In the genomic region with DNA sequence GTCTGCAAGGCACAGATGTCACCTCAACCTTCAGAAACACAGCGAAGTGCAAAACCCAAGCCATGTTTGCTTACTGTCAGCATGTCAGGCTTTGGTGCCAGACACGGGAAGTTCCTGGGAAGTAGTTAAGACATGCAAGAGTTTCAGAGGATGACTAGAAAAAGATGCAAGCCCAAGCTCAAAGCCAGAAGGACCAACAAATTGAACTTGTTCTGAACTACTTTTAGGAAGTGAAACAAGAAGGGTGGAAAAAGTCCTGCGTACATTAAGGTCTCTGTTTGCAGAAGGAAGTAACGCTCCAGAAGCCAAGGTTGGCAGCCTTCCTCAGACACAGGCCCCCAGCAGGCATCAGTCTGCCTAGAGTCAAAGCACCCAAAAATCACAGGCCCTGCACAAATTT, we compare ENCODE assay signal across 10 cellular contexts. TPM values are rescaled to one million over a fixed set of nuclear protein-coding genes. Genes with fewer than 3 reads are reported as not detected.
A peak's percentile ranks its signal among the peaks of the same experiment; 100 is the strongest.
DNase-seq lines count a peak whose midpoint lies in the region; ATAC-seq, FAIRE-seq and TF ChIP-seq lines count a peak whose summit lies in the region.
"Had no signal": no experiment of that assay in that cellular context is flagged by ENCODE, and none has a peak within 500 bp of the region (broad histone marks: within the 10 kb centered on the region; RNA-seq: fewer than 3 reads in every experiment).

No MANE protein-coding gene starts in this region.

- no peak overlapping the region for H2AFZ ChIP-seq in neuronal stem cell (ENCODE audit: low read length)

- H3K4me1 Mint-ChIP-seq in immature natural killer cell = peaks cover 45 to 66% of the 10 kb centered on the region in 2 donors

- no peak overlapping the region for H2AK5ac ChIP-seq in neuronal stem cell (ENCODE audit: low read depth, low read length)

- H3K4me3 Mint-ChIP-seq in immature natural killer cell = peak overlapping the region in 1 of 5 donors; percentile 25

- no peak overlapping the region for H2BK5ac ChIP-seq in neuronal stem cell (ENCODE audit: low read length)

- no peak overlapping the region for H2BK120ac ChIP-seq in neuronal stem cell (ENCODE audit: low read depth, low read length)

- H3K9ac ChIP-seq in neuronal stem cell (ENCODE audit: low read depth, low read length, poor library complexity) = no peak overlapping the region

- no peaks in the 10 kb centered on the region for H3K27me3 ChIP-seq in neuronal stem cell (ENCODE audit: control insufficient read depth in 3 of 3, insufficient read depth in 3 of 3, low read depth in 1 of 3, low read length in 3 of 3)
- H3K27me3 ChIP-seq: vagina had no signal

- H4K91ac ChIP-seq in neuronal stem cell (ENCODE audit: low read depth, low read length, poor library complexity) = no peak overlapping the region

- no CpG with 5 or more reads among the region's 4 CpGs for WGBS in neuronal stem cell (ENCODE audit: extremely low coverage in 2 of 2, insufficient read length in 2 of 2, insufficient replicate concordance in 1 of 2), 2 donors

- no peak for TF ChIP-seq CTCF in 22Rv1 (IDR thresholded peaks at IDR 0.05)

- H3K4me2 ChIP-seq in neuronal stem cell (ENCODE audit: insufficient read depth, low read length, poor library complexity, severe bottlenecking) = no peak overlapping the region

- H3K9me3 ChIP-seq in neuronal stem cell (replicated peaks in 1 of 2; ENCODE audit: control insufficient read depth in 2 of 2, insufficient read depth in 1 of 2, low read depth in 1 of 2, low read length in 2 of 2) = no peaks in the 10 kb centered on the region
- H3K9me3 ChIP-seq: vagina had no signal

- H3K14ac ChIP-seq in neuronal stem cell (ENCODE audit: low read length) = no peak overlapping the region

- no peak for ATAC-seq in HG03520 (IDR thresholded peaks at IDR 0.05; ENCODE audit: unreplicated experiment)

- DNase-seq in GM18507 (ENCODE audit: extremely low spot score, insufficient read length, low read depth) = no peak
- DNase-seq in RPMI8226 = peak; percentile 85
- DNase-seq in immature natural killer cell = no peak
- no peak for DNase-seq in NCI-H2196 (lab: John Stamatoyannopoulos, UW; ENCODE audit: unreplicated experiment)
- no peak for DNase-seq in inferior parietal cortex (ENCODE audit: extremely low spot score)
- no peak for DNase-seq in neuronal stem cell (ENCODE audit: low spot score)
- DNase-seq: IMR-90 had no signal

- no peak overlapping the region for H4K8ac ChIP-seq in neuronal stem cell (ENCODE audit: low read depth, low read length)

- H2BK15ac ChIP-seq in neuronal stem cell (ENCODE audit: low read length) = no peak overlapping the region

- H3K18ac ChIP-seq in neuronal stem cell (ENCODE audit: low read length) = no peak overlapping the region

- peaks cover 2 to 25% of the 10 kb centered on the region in 2 donors for H3K36me3 ChIP-seq in neuronal stem cell (replicated peaks in 1 of 2; ENCODE audit: control insufficient read depth in 2 of 2, insufficient read depth in 2 of 2, low read length in 2 of 2)
- H3K36me3 ChIP-seq: vagina had no signal

- H3K4me3 ChIP-seq in neuronal stem cell (ENCODE audit: low read length in 2 of 2) = no peak overlapping the region
- H3K4me3 ChIP-seq: vagina had no signal

- peaks cover 4% of the 10 kb centered on the region for H3K79me1 ChIP-seq in neuronal stem cell (ENCODE audit: low read depth, low read length)

- peak; percentile 93 for FAIRE-seq in GM18507 (lab: Jason Lieb, UNC)

- no peak overlapping the region for H3K23ac ChIP-seq in neuronal stem cell (ENCODE audit: low read depth, low read length, poor library complexity)

- H3K9me3 Mint-ChIP-seq in immature natural killer cell = no peaks in the 10 kb centered on the region

- H3K4ac ChIP-seq in neuronal stem cell (ENCODE audit: low read length) = no peak overlapping the region

- H3K36me3 Mint-ChIP-seq in immature natural killer cell = no peaks in the 10 kb centered on the region

- no peak overlapping the region for H2BK12ac ChIP-seq in neuronal stem cell (ENCODE audit: low read length)

- H3K27ac ChIP-seq in 22Rv1 = peak overlapping the region; percentile 58
- H3K27ac ChIP-seq in neuronal stem cell (replicated peaks; ENCODE audit: low read length) = no peak overlapping the region
- H3K27ac ChIP-seq: vagina had no signal

- H3K4me1 ChIP-seq in neuronal stem cell (ENCODE audit: control insufficient read depth in 2 of 2, insufficient read depth in 1 of 2, low read depth in 1 of 2, low read length in 2 of 2) = peaks cover 4 to 5% of the 10 kb centered on the region in 2 donors

- peaks cover 0 to 5% (median 2%) of the 10 kb centered on the region in 3 donors for H3K27me3 Mint-ChIP-seq in immature natural killer cell (ENCODE audit: low read depth in 3 of 3)

- peak overlapping the region; percentile 17 to 95 (median 85) for H3K27ac Mint-ChIP-seq in immature natural killer cell

RNA-seq across cellular contexts. Expression of a gene that starts 2.6 kb away (rescaled TPM):
- 10 to 100 TPM; 11.8 to 32.4 (median 12.1) TPM for polyA plus RNA-seq in immature natural killer cell
- polyA plus RNA-seq in neuronal stem cell (2013, experiment 1 of 2) = 25.9 TPM
- polyA plus RNA-seq in neuronal stem cell (2013, experiment 2 of 2) = 25.4 TPM

RNA-seq across cellular contexts. Expression of a gene that starts 52.6 kb away (rescaled TPM):
- polyA plus RNA-seq in immature natural killer cell = not detected
- polyA plus RNA-seq in neuronal stem cell (2013, experiment 1 of 2) = not detected
- not detected for polyA plus RNA-seq in neuronal stem cell (2013, experiment 2 of 2)
- polyA plus RNA-seq: IMR-90 had no signal
